In genomic region chr11:108193725-108194124, GRCh38 we compare ENCODE assay signal across 2 cellular contexts.
A peak's percentile ranks its signal among the peaks of the same experiment; 100 is the strongest.
TF ChIP-seq lines count a peak whose summit lies in the region.

No MANE protein-coding gene starts in this region.

TF ChIP-seq in HepG2, 621 proteins besides CTCF, POLR2A, EP300 and RAD21:
- TF ChIP-seq ZNF326 (CRISPR knock-in tag; IDR thresholded peaks at IDR 0.05; ENCODE audit: borderline replicate concordance) (no peak), MAFK (conservative IDR thresholded peaks at IDR 0.05 in 1 of 2, IDR thresholded peaks at IDR 0.05 in 1 of 2; ENCODE audit: low read length in 2 of 2) (peak; percentile 75 to 91), ZNF792 (CRISPR knock-in tag; IDR thresholded peaks at IDR 0.05) (no peak), NR2F1 (CRISPR knock-in tag; IDR thresholded peaks at IDR 0.05) (no peak), IRF1 (CRISPR knock-in tag; IDR thresholded peaks at IDR 0.05; ENCODE audit: low read depth) (no peak), MAFF (IDR thresholded peaks at IDR 0.05; ENCODE audit: low read depth, low read length) (peak; percentile 87)
- TF ChIP-seq, protein P1, sequence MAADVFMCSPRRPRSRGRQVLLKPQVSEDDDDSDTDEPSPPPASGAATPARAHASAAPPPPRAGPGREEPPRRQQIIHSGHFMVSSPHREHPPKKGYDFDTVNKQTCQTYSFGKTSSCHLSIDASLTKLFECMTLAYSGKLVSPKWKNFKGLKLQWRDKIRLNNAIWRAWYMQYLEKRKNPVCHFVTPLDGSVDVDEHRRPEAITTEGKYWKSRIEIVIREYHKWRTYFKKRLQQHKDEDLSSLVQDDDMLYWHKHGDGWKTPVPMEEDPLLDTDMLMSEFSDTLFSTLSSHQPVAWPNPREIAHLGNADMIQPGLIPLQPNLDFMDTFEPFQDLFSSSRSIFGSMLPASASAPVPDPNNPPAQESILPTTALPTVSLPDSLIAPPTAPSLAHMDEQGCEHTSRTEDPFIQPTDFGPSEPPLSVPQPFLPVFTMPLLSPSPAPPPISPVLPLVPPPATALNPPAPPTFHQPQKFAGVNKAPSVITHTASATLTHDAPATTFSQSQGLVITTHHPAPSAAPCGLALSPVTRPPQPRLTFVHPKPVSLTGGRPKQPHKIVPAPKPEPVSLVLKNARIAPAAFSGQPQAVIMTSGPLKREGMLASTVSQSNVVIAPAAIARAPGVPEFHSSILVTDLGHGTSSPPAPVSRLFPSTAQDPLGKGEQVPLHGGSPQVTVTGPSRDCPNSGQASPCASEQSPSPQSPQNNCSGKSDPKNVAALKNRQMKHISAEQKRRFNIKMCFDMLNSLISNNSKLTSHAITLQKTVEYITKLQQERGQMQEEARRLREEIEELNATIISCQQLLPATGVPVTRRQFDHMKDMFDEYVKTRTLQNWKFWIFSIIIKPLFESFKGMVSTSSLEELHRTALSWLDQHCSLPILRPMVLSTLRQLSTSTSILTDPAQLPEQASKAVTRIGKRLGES (CRISPR knock-in tag; IDR thresholded peaks at IDR 0.05; ENCODE audit: borderline replicate concordance): no peak

TF ChIP-seq in GM23338, 12 proteins besides CTCF, POLR2A, EP300 and RAD21:
- TF ChIP-seq, protein P2, sequence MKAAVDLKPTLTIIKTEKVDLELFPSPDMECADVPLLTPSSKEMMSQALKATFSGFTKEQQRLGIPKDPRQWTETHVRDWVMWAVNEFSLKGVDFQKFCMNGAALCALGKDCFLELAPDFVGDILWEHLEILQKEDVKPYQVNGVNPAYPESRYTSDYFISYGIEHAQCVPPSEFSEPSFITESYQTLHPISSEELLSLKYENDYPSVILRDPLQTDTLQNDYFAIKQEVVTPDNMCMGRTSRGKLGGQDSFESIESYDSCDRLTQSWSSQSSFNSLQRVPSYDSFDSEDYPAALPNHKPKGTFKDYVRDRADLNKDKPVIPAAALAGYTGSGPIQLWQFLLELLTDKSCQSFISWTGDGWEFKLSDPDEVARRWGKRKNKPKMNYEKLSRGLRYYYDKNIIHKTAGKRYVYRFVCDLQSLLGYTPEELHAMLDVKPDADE (IDR thresholded peaks at IDR 0.05): no peak
- TF ChIP-seq POLR2AphosphoS5 (IDR thresholded peaks at IDR 0.05; ENCODE audit: low read depth) (no peak), NANOG (IDR thresholded peaks at IDR 0.05; ENCODE audit: borderline replicate concordance) (no peak), JUNB (IDR thresholded peaks at IDR 0.05; ENCODE audit: unreplicated experiment) (no peak), EZH2phosphoT487 (IDR thresholded peaks at IDR 0.05; ENCODE audit: unreplicated experiment) (no peak), ZNF114 (CRISPR knock-in tag; IDR thresholded peaks at IDR 0.05) (no peak), REST (IDR thresholded peaks at IDR 0.05; ENCODE audit: unreplicated experiment) (no peak), STAT1 (IDR thresholded peaks at IDR 0.05; ENCODE audit: unreplicated experiment) (no peak), ZNF331 (CRISPR knock-in tag; IDR thresholded peaks at IDR 0.05; ENCODE audit: low read depth) (no peak), CREB1 (CRISPR knock-in tag; IDR thresholded peaks at IDR 0.05; ENCODE audit: low read depth) (no peak), EZH2 (IDR thresholded peaks at IDR 0.05; ENCODE audit: low read depth, unreplicated experiment) (no peak)
- TF ChIP-seq, protein P3, sequence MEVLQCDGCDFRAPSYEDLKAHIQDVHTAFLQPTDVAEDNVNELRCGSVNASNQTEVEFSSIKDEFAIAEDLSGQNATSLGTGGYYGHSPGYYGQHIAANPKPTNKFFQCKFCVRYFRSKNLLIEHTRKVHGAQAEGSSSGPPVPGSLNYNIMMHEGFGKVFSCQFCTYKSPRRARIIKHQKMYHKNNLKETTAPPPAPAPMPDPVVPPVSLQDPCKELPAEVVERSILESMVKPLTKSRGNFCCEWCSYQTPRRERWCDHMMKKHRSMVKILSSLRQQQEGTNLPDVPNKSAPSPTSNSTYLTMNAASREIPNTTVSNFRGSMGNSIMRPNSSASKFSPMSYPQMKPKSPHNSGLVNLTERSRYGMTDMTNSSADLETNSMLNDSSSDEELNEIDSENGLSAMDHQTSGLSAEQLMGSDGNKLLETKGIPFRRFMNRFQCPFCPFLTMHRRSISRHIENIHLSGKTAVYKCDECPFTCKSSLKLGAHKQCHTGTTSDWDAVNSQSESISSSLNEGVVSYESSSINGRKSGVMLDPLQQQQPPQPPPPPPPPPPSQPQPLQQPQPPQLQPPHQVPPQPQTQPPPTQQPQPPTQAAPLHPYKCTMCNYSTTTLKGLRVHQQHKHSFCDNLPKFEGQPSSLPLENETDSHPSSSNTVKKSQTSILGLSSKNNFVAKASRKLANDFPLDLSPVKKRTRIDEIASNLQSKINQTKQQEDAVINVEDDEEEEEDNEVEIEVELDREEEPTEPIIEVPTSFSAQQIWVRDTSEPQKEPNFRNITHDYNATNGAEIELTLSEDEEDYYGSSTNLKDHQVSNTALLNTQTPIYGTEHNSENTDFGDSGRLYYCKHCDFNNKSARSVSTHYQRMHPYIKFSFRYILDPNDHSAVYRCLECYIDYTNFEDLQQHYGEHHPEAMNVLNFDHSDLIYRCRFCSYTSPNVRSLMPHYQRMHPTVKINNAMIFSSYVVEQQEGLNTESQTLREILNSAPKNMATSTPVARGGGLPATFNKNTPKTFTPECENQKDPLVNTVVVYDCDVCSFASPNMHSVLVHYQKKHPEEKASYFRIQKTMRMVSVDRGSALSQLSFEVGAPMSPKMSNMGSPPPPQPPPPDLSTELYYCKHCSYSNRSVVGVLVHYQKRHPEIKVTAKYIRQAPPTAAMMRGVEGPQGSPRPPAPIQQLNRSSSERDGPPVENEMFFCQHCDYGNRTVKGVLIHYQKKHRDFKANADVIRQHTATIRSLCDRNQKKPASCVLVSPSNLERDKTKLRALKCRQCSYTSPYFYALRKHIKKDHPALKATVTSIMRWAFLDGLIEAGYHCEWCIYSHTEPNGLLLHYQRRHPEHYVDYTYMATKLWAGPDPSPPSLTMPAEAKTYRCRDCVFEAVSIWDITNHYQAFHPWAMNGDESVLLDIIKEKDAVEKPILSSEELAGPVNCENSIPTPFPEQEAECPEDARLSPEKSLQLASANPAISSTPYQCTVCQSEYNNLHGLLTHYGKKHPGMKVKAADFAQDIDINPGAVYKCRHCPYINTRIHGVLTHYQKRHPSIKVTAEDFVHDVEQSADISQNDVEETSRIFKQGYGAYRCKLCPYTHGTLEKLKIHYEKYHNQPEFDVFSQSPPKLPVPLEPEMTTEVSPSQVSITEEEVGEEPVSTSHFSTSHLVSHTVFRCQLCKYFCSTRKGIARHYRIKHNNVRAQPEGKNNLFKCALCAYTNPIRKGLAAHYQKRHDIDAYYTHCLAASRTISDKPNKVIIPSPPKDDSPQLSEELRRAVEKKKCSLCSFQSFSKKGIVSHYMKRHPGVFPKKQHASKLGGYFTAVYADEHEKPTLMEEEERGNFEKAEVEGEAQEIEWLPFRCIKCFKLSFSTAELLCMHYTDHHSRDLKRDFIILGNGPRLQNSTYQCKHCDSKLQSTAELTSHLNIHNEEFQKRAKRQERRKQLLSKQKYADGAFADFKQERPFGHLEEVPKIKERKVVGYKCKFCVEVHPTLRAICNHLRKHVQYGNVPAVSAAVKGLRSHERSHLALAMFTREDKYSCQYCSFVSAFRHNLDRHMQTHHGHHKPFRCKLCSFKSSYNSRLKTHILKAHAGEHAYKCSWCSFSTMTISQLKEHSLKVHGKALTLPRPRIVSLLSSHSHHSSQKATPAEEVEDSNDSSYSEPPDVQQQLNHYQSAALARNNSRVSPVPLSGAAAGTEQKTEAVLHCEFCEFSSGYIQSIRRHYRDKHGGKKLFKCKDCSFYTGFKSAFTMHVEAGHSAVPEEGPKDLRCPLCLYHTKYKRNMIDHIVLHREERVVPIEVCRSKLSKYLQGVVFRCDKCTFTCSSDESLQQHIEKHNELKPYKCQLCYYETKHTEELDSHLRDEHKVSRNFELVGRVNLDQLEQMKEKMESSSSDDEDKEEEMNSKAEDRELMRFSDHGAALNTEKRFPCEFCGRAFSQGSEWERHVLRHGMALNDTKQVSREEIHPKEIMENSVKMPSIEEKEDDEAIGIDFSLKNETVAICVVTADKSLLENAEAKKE (CRISPR knock-in tag; IDR thresholded peaks at IDR 0.05): no peak
